10 cellular contexts compared by ENCODE assay signal in genomic region chr19:44745386-44745831, GRCh38. TPM values are rescaled to one million over a fixed set of nuclear protein-coding genes. Genes with fewer than 3 reads are reported as not detected.
DNase-seq lines count a peak whose midpoint lies in the region; ATAC-seq, FAIRE-seq and TF ChIP-seq lines count a peak whose summit lies in the region.
"Had no signal": no experiment of that assay in that cellular context is flagged by ENCODE, and none has a peak within 500 bp of the region (broad histone marks: within the 10 kb centered on the region; RNA-seq: fewer than 3 reads in every experiment).

No MANE protein-coding gene starts in this region.

- no peak overlapping the region for H3K27ac Mint-ChIP-seq in astrocyte (ENCODE audit: unreplicated experiment)
- peak overlapping the region; percentile 68 for H3K27ac Mint-ChIP-seq in type B pancreatic cell

- FAIRE-seq in astrocyte (lab: Jason Lieb, UNC) (no peak), HepG2 (lab: Jason Lieb, UNC) (no peak)

- WGBS in HepG2 (ENCODE audit: low lambda C conversion rate): 27% methylated on average over 5 of the region's 9 CpGs

- no peak overlapping the region for H3K4me3 Mint-ChIP-seq in astrocyte (ENCODE audit: unreplicated experiment)
- H3K4me3 Mint-ChIP-seq in type B pancreatic cell: peak overlapping the region; percentile 63

- H3K27ac ChIP-seq in astrocyte (ENCODE audit: low read depth, low read length) (no peak overlapping the region), HepG2 (ENCODE audit: extremely low read length, insufficient read depth, low read length) (no peak overlapping the region)

- in situ Hi-C loops in HepG2 (cut with HindIII; ENCODE audit: extremely low pct_ligation_motif_present, low pct_unique_long_range_greater_than_20kb): no loop called here

- H3K4me3 ChIP-seq in astrocyte (ENCODE audit: insufficient read depth, low read depth, low read length) (no peak overlapping the region), HepG2 (replicated peaks in 1 of 3; ENCODE audit: insufficient read depth in 1 of 3, low read depth in 2 of 3, low read length in 3 of 3) (peak overlapping the region in 1 of 3 experiments; percentile 31; a peak in 1 of 6 replicates)

- H3K27me3 Mint-ChIP-seq in astrocyte (ENCODE audit: low read depth, unreplicated experiment) (peaks cover 9% of the 10 kb centered on the region), type B pancreatic cell (peaks cover 36% of the 10 kb centered on the region)

- TF ChIP-seq CTCF in astrocyte (IDR thresholded peaks at IDR 0.05; ENCODE audit: insufficient read depth, low read depth, low read length): no peak
- TF ChIP-seq CTCF in HepG2 (CRISPR knock-in tag; IDR thresholded peaks at IDR 0.05): no peak
- no peak for TF ChIP-seq CTCF in type B pancreatic cell (conservative IDR thresholded peaks at IDR 0.05)

- no peak for TF ChIP-seq EP300 in HepG2 (IDR thresholded peaks at IDR 0.05; ENCODE audit: low read depth in 2 of 2, low read length in 2 of 2)
- TF ChIP-seq EP300 in HepG2 (CRISPR knock-in tag; IDR thresholded peaks at IDR 0.05; ENCODE audit: borderline replicate concordance): no peak

- CTCF ChIA-PET in HepG2 (lab: Yijun Ruan, JAX; ENCODE audit: low intra/inter-chr PET ratio, low total read pairs): no interaction called here

- H3K9ac ChIP-seq in astrocyte (ENCODE audit: low read length) (peak overlapping the region; percentile 23), HepG2 (ENCODE audit: insufficient read depth, low read depth, low read length) (no peak overlapping the region)

- no peaks in the 10 kb centered on the region for H3K36me3 ChIP-seq in astrocyte (ENCODE audit: insufficient read depth, low read length)
- H3K36me3 ChIP-seq in HepG2 (replicated peaks in 1 of 2; ENCODE audit: control insufficient read depth in 1 of 2, insufficient read depth in 2 of 2, low read length in 2 of 2): no peaks in the 10 kb centered on the region

- no TSS peak for BruUV-seq in HepG2 (replicated peaks; lab: Mats Ljungman, UMichigan)

- POLR2A ChIA-PET in HepG2 (lab: Yijun Ruan, JAX): interaction anchor here (0.9 to 2.0 kb wide), 6 partner anchors 10 to 109 kb away, joined by 3 to 8 read pairs (median 4); partner anchors contain the start of gene NECTIN2

- TF ChIP-seq RAD21 in HepG2 (CRISPR knock-in tag; IDR thresholded peaks at IDR 0.05): no peak

- peak overlapping the region; percentile 33 for H3K4me2 ChIP-seq in astrocyte (ENCODE audit: low read length)
- H3K4me2 ChIP-seq in HepG2 (ENCODE audit: low read depth, low read length): peak overlapping the region; percentile 54

- H3K9me3 Mint-ChIP-seq in astrocyte (ENCODE audit: unreplicated experiment) (no peaks in the 10 kb centered on the region), type B pancreatic cell (no peaks in the 10 kb centered on the region)

- H4K20me1 ChIP-seq in astrocyte (ENCODE audit: insufficient read depth, low read length): peaks cover 13% of the 10 kb centered on the region
- H4K20me1 ChIP-seq in HepG2 (ENCODE audit: insufficient read depth, low read length): no peaks in the 10 kb centered on the region

- no peak overlapping the region for H2AFZ ChIP-seq in astrocyte (ENCODE audit: low read depth, low read length)
- no peak overlapping the region for H2AFZ ChIP-seq in HepG2 (ENCODE audit: low read length)

- DNase-seq in NCI-H82 (lab: John Stamatoyannopoulos, UW) (peak; percentile 55), NCI-H82 treated with DMSO at 0.1 percent for 48 hours (lab: John Stamatoyannopoulos, UW; ENCODE audit: unreplicated experiment) (no peak), astrocyte (ENCODE audit: low read depth) (peak; percentile 72), HepG2 (ENCODE audit: low spot score) (no peak), type B pancreatic cell (ENCODE audit: extremely low spot score, unreplicated experiment) (no peak), RKO (ENCODE audit: low spot score) (no peak)
- DNase-seq: DND-41, NCI-H1694 treated with DMSO at 0.1 percent for 48 hours had no signal

- H3K9me3 ChIP-seq in astrocyte (ENCODE audit: insufficient read depth, low read depth, low read length) (no peaks in the 10 kb centered on the region), HepG2 (ENCODE audit: low read length) (no peaks in the 10 kb centered on the region)

- ATAC-seq in HepG2: no peak
- ATAC-seq in GM21529 (IDR thresholded peaks at IDR 0.05; ENCODE audit: unreplicated experiment): no peak
- ATAC-seq in HG03439 (IDR thresholded peaks at IDR 0.05; ENCODE audit: unreplicated experiment): no peak

- H3K36me3 Mint-ChIP-seq in astrocyte (ENCODE audit: low read depth, unreplicated experiment) (peaks cover 5% of the 10 kb centered on the region), type B pancreatic cell (no peaks in the 10 kb centered on the region)

- H3K27me3 ChIP-seq in astrocyte (ENCODE audit: insufficient read depth, low read length) (no peaks in the 10 kb centered on the region), HepG2 (ENCODE audit: control insufficient read depth in 1 of 2, insufficient read depth in 2 of 2, low read length in 2 of 2) (no peaks in the 10 kb centered on the region; a peak in 1 of 5 replicates)

- intact Hi-C loops in HepG2 (cut with micrococcal nuclease; ENCODE audit: unreplicated experiment): no loop called here

- H3K4me1 Mint-ChIP-seq in astrocyte (ENCODE audit: low read depth, unreplicated experiment): peaks cover 20% of the 10 kb centered on the region
- H3K4me1 Mint-ChIP-seq in type B pancreatic cell (ENCODE audit: unreplicated experiment): peaks cover 27% of the 10 kb centered on the region

- TF ChIP-seq POLR2A in HepG2 (IDR thresholded peaks at IDR 0.05; ENCODE audit: insufficient read depth in 1 of 2, low read depth in 2 of 2, low read length in 2 of 2): no peak

- peaks cover 37% of the 10 kb centered on the region for H3K4me1 ChIP-seq in astrocyte (ENCODE audit: insufficient read depth, low read length)
- peaks cover 82% of the 10 kb centered on the region for H3K4me1 ChIP-seq in HepG2 (ENCODE audit: insufficient read depth, low read length)

- H3K79me2 ChIP-seq in astrocyte (ENCODE audit: insufficient read depth, low read length): peaks cover 16% of the 10 kb centered on the region
- H3K79me2 ChIP-seq in HepG2 (ENCODE audit: insufficient read depth, low read length): peaks cover 12% of the 10 kb centered on the region

RNA-seq across cellular contexts. Expression of gene BCL3, which starts 3.1 kb away (rescaled TPM):
- 16.9 and 17.3 TPM in 2 replicates for total RNA-seq in astrocyte
- 2.0 and 4.0 TPM in 2 replicates for total RNA-seq in HepG2 (2016; rRNA removed; fragmentation: Illumina TruSeq; extraction: Trizol)
- 4.5 and 8.9 TPM in 2 replicates for total RNA-seq in HepG2 (2016; cell fraction: cytosol; rRNA removed; fragmentation: Illumina TruSeq; extraction: Trizol; ENCODE audit: low read depth)
- total RNA-seq in HepG2 (2016; cell fraction: insoluble cytoplasmic fraction; rRNA removed; fragmentation: Illumina TruSeq; extraction: Trizol): 1.9 and 4.2 TPM in 2 replicates
- total RNA-seq in HepG2 (2016; cell fraction: membrane; rRNA removed; fragmentation: Illumina TruSeq; extraction: Trizol): 8.2 and 10.1 TPM in 2 replicates
- total RNA-seq in HepG2 (2016; cell fraction: nucleus; rRNA removed; fragmentation: Illumina TruSeq; extraction: Trizol): 3.1 and 4.6 TPM in 2 replicates
- 2.3 and 2.6 TPM in 2 replicates for polyA plus RNA-seq in HepG2 (2011; rRNA removed)
- 1.8 and 3.4 TPM in 2 replicates for polyA plus RNA-seq in HepG2 (2011; cell fraction: cytosol; rRNA removed)
- 23.1 and 29.5 TPM in 2 replicates for polyA plus RNA-seq in HepG2 (2011; cell fraction: nucleus; rRNA removed)
- polyA plus RNA-seq in HepG2 (2012): 6.8 and 9.9 TPM in 2 replicates
- polyA plus RNA-seq in HepG2 (2016; cell fraction: cytosol; fragmentation: Illumina TruSeq; extraction: Trizol; ENCODE audit: low read depth): 13.0 TPM in 2 replicates
- 8.2 and 12.0 TPM in 2 replicates for polyA plus RNA-seq in HepG2 (2016; cell fraction: insoluble cytoplasmic fraction; fragmentation: Illumina TruSeq; extraction: Trizol; ENCODE audit: low read depth)
- 18.9 and 20.6 TPM in 2 replicates for polyA plus RNA-seq in HepG2 (2016; cell fraction: membrane; fragmentation: Illumina TruSeq; extraction: Trizol; ENCODE audit: low read depth)
- polyA plus RNA-seq in HepG2 (2016; cell fraction: nucleus; fragmentation: Illumina TruSeq; extraction: Trizol; ENCODE audit: insufficient read depth, low read depth): 17.9 and 18.7 TPM in 2 replicates
- 5.3 and 5.6 TPM in 2 replicates for polyA minus RNA-seq in HepG2 (2011; rRNA and poly(A)+ RNA removed; ENCODE audit: low replicate concordance)
- 4.7 and 5.7 TPM in 2 replicates for polyA minus RNA-seq in HepG2 (2011; cell fraction: cytosol; rRNA and poly(A)+ RNA removed)
- 3.2 and 4.1 TPM in 2 replicates for polyA minus RNA-seq in HepG2 (2011; cell fraction: nucleus; rRNA and poly(A)+ RNA removed)
- 18.9 and 41.2 TPM in 2 replicates for total RNA-seq in type B pancreatic cell (ENCODE audit: low replicate concordance)

RNA-seq across cellular contexts. Expression of gene CBLC, which starts 32.3 kb away (rescaled TPM):
- not detected in 2 replicates for total RNA-seq in astrocyte
- 1.1 and 1.8 TPM in 2 replicates for total RNA-seq in HepG2 (2016; rRNA removed; fragmentation: Illumina TruSeq; extraction: Trizol)
- 0.81 and 0.97 TPM in 2 replicates for total RNA-seq in HepG2 (2016; cell fraction: cytosol; rRNA removed; fragmentation: Illumina TruSeq; extraction: Trizol; ENCODE audit: low read depth)
- total RNA-seq in HepG2 (2016; cell fraction: insoluble cytoplasmic fraction; rRNA removed; fragmentation: Illumina TruSeq; extraction: Trizol): 0.91 and 1.8 TPM in 2 replicates
- 1.1 and 1.2 TPM in 2 replicates for total RNA-seq in HepG2 (2016; cell fraction: membrane; rRNA removed; fragmentation: Illumina TruSeq; extraction: Trizol)
- 1.6 and 2.7 TPM in 2 replicates for total RNA-seq in HepG2 (2016; cell fraction: nucleus; rRNA removed; fragmentation: Illumina TruSeq; extraction: Trizol)
- polyA plus RNA-seq in HepG2 (2011; rRNA removed): 2.6 and 4.3 TPM in 2 replicates
- 1.4 and 2.1 TPM in 2 replicates for polyA plus RNA-seq in HepG2 (2011; cell fraction: cytosol; rRNA removed)
- polyA plus RNA-seq in HepG2 (2011; cell fraction: nucleus; rRNA removed): 13.9 and 14.3 TPM in 2 replicates
- 1.8 and 2.3 TPM in 2 replicates for polyA plus RNA-seq in HepG2 (2012)
- 0.87 and 0.89 TPM in 2 replicates for polyA plus RNA-seq in HepG2 (2016; cell fraction: cytosol; fragmentation: Illumina TruSeq; extraction: Trizol; ENCODE audit: low read depth)
- polyA plus RNA-seq in HepG2 (2016; cell fraction: insoluble cytoplasmic fraction; fragmentation: Illumina TruSeq; extraction: Trizol; ENCODE audit: low read depth): 1.1 and 1.9 TPM in 2 replicates
- polyA plus RNA-seq in HepG2 (2016; cell fraction: membrane; fragmentation: Illumina TruSeq; extraction: Trizol; ENCODE audit: low read depth): 0.50 and 0.61 TPM in 2 replicates
- 4.5 and 5.6 TPM in 2 replicates for polyA plus RNA-seq in HepG2 (2016; cell fraction: nucleus; fragmentation: Illumina TruSeq; extraction: Trizol; ENCODE audit: insufficient read depth, low read depth)
- 0.33 and 11.2 TPM in 2 replicates for polyA minus RNA-seq in HepG2 (2011; rRNA and poly(A)+ RNA removed; ENCODE audit: low replicate concordance)
- 1.4 and 2.2 TPM in 2 replicates for polyA minus RNA-seq in HepG2 (2011; cell fraction: cytosol; rRNA and poly(A)+ RNA removed)
- 3.9 and 5.8 TPM in 2 replicates for polyA minus RNA-seq in HepG2 (2011; cell fraction: nucleus; rRNA and poly(A)+ RNA removed)
- total RNA-seq in type B pancreatic cell (ENCODE audit: low replicate concordance): 13.9 and 37.7 TPM in 2 replicates

RNA-seq across cellular contexts. Expression of gene CEACAM16, which starts 46.5 kb away (rescaled TPM):
- total RNA-seq in astrocyte (0.14 TPM in 1 of 2 replicates, not detected in the other), HepG2 (2016; rRNA removed; fragmentation: Illumina TruSeq; extraction: Trizol) (not detected in 2 replicates), type B pancreatic cell (ENCODE audit: low replicate concordance) (not detected in 2 replicates)
- total RNA-seq in HepG2 (2016; cell fraction: cytosol; rRNA removed; fragmentation: Illumina TruSeq; extraction: Trizol; ENCODE audit: low read depth): not detected in 2 replicates
- total RNA-seq in HepG2 (2016; cell fraction: insoluble cytoplasmic fraction; rRNA removed; fragmentation: Illumina TruSeq; extraction: Trizol): not detected in 2 replicates
- total RNA-seq in HepG2 (2016; cell fraction: membrane; rRNA removed; fragmentation: Illumina TruSeq; extraction: Trizol): not detected in 2 replicates
- not detected in 2 replicates for total RNA-seq in HepG2 (2016; cell fraction: nucleus; rRNA removed; fragmentation: Illumina TruSeq; extraction: Trizol)
- polyA plus RNA-seq in HepG2 (2011; rRNA removed): not detected in 2 replicates
- polyA plus RNA-seq in HepG2 (2011; cell fraction: cytosol; rRNA removed): not detected in 2 replicates
- not detected in 2 replicates for polyA plus RNA-seq in HepG2 (2011; cell fraction: nucleus; rRNA removed)
- not detected in 2 replicates for polyA plus RNA-seq in HepG2 (2012)
- polyA plus RNA-seq in HepG2 (2016; cell fraction: cytosol; fragmentation: Illumina TruSeq; extraction: Trizol; ENCODE audit: low read depth): not detected in 2 replicates
- not detected in 2 replicates for polyA plus RNA-seq in HepG2 (2016; cell fraction: insoluble cytoplasmic fraction; fragmentation: Illumina TruSeq; extraction: Trizol; ENCODE audit: low read depth)
- polyA plus RNA-seq in HepG2 (2016; cell fraction: membrane; fragmentation: Illumina TruSeq; extraction: Trizol; ENCODE audit: low read depth): not detected in 2 replicates
- polyA plus RNA-seq in HepG2 (2016; cell fraction: nucleus; fragmentation: Illumina TruSeq; extraction: Trizol; ENCODE audit: insufficient read depth, low read depth): not detected in 2 replicates
- polyA minus RNA-seq in HepG2 (2011; rRNA and poly(A)+ RNA removed; ENCODE audit: low replicate concordance): not detected in 2 replicates
- polyA minus RNA-seq in HepG2 (2011; cell fraction: cytosol; rRNA and poly(A)+ RNA removed): not detected in 2 replicates
- not detected in 2 replicates for polyA minus RNA-seq in HepG2 (2011; cell fraction: nucleus; rRNA and poly(A)+ RNA removed)

Comparison
In these comparisons a context has a peak if more than half of its experiments do, and no peak if none do; other contexts are left out.
1. DNase-seq: peak in NCI-H82 (single experiment) and astrocyte (single experiment); none in NCI-H82 treated with DMSO at 0.1 percent for 48 hours (single experiment), HepG2 (single experiment), type B pancreatic cell (single experiment) and RKO (single experiment).